8 cellular contexts compared by ENCODE assay signal in the genomic region with DNA sequence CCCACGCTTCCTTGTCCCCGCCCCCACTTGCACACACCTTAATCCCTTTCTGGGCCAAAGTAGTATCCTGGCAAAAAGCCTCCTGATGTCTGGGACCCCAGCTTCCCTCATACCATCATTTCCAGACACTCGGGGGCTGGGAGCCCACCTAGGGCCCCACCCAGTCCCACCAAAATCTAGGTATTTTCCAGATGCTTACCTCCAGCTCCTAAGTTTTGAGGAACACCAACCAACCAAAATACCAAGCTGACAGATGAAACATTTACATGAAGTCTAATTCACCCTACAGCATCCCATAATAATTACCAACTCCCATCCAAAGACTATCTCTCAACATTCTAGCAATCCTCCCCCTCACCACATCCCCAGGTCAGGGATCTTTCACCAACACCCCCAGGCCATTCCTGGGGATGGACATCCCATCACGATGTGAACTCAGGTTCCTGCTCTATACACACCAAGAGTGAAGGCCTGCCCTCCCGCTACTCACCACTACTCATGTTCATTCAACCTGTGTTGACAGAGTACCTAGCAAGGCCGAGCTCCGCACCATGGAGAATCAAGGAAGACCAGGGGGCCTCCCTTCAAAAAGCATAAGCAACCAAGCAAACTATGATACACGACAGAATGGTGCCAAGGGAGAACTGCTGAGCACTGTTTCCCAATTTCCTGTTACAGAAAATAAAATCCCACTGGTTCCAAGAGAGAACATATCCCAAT. TPM values are rescaled to one million over a fixed set of nuclear protein-coding genes. Genes with fewer than 3 reads are reported as not detected.
DNase-seq lines count a peak whose midpoint lies in the region; ATAC-seq and TF ChIP-seq lines count a peak whose summit lies in the region.

No MANE protein-coding gene starts in this region.

- H3K9me3 ChIP-seq in mucosa of descending colon: no peaks in the 10 kb centered on the region

- TF ChIP-seq CTCF in mucosa of descending colon (IDR thresholded peaks at IDR 0.05) (no peak), type B pancreatic cell (conservative IDR thresholded peaks at IDR 0.05) (no peak)

- peaks cover 22% of the 10 kb centered on the region for H3K36me3 Mint-ChIP-seq in activated naive CD4-positive, alpha-beta T cell treated with anti-CD3 and anti-CD28 coated beads, Interleukin-2, amount 10 ng/mL, durations not matched to agents 7 days and 5 days
- H3K36me3 Mint-ChIP-seq in type B pancreatic cell: peaks cover 18% of the 10 kb centered on the region

- peaks cover 38% of the 10 kb centered on the region for H3K4me1 ChIP-seq in mucosa of descending colon (ENCODE audit: low read depth)

- CTCF ChIA-PET in activated naive CD4-positive, alpha-beta T cell treated with anti-CD3 and anti-CD28 coated beads, Interleukin-2, amount 10 ng/mL, durations not matched to agents 7 days and 5 days (lab: Charles Lee): interaction anchor here (1.0 to 1.4 kb wide), 2 partner anchors 22 to 264 kb away, joined by 3 read pairs; partner anchors contain the start of gene SPSB2

- H3K4me3 Mint-ChIP-seq in activated naive CD4-positive, alpha-beta T cell treated with anti-CD3 and anti-CD28 coated beads, Interleukin-2, amount 10 ng/mL, durations not matched to agents 7 days and 5 days: no peak overlapping the region
- H3K4me3 Mint-ChIP-seq in type B pancreatic cell: no peak overlapping the region

- no peak overlapping the region for H3K4me3 ChIP-seq in mucosa of descending colon

- no peaks in the 10 kb centered on the region for H3K36me3 ChIP-seq in mucosa of descending colon (ENCODE audit: low read depth)

- H3K27ac Mint-ChIP-seq in activated naive CD4-positive, alpha-beta T cell treated with anti-CD3 and anti-CD28 coated beads, Interleukin-2, amount 10 ng/mL, durations not matched to agents 7 days and 5 days: no peak overlapping the region
- no peak overlapping the region for H3K27ac Mint-ChIP-seq in type B pancreatic cell

- ATAC-seq in mucosa of descending colon: no peak
- no peak for ATAC-seq in GM21717 (IDR thresholded peaks at IDR 0.05; ENCODE audit: unreplicated experiment)
- ATAC-seq in HG03571 (IDR thresholded peaks at IDR 0.05; ENCODE audit: unreplicated experiment): no peak

- H3K27me3 Mint-ChIP-seq in activated naive CD4-positive, alpha-beta T cell treated with anti-CD3 and anti-CD28 coated beads, Interleukin-2, amount 10 ng/mL, durations not matched to agents 7 days and 5 days: no peaks in the 10 kb centered on the region
- H3K27me3 Mint-ChIP-seq in type B pancreatic cell: no peaks in the 10 kb centered on the region

- peak; percentile 38 for DNase-seq in stimulated activated CD4-positive, alpha-beta T cell treated with anti-CD3 and anti-CD28 coated beads, Interleukin-1b, Interleukin-23, amount 100 ng/mL, for 48 hours
- DNase-seq in stimulated activated CD4-positive, alpha-beta T cell treated with anti-CD3 and anti-CD28 coated beads, Interleukin-12 subunit alpha, Interleukin-12 subunit beta, amount 100 ng/mL, for 4 hours: no peak
- DNase-seq in activated naive CD4-positive, alpha-beta T cell treated with anti-CD3 and anti-CD28 coated beads, Interleukin-2, amount 10 ng/mL, durations not matched to agents 7 days and 5 days: peak; percentile 47
- DNase-seq in mucosa of descending colon (peak in 2 of 3 donors; percentile 80 to 85), posterior vena cava (ENCODE audit: low spot score) (no peak), type B pancreatic cell (ENCODE audit: extremely low spot score, unreplicated experiment) (no peak)

- intact Hi-C loops in mucosa of descending colon (cut with DNase I, micrococcal nuclease): no loop called here
- intact Hi-C loops in posterior vena cava (cut with DNase I): no loop called here

- peaks cover 54% of the 10 kb centered on the region for H3K4me1 Mint-ChIP-seq in activated naive CD4-positive, alpha-beta T cell treated with anti-CD3 and anti-CD28 coated beads, Interleukin-2, amount 10 ng/mL, durations not matched to agents 7 days and 5 days
- peaks cover 31% of the 10 kb centered on the region for H3K4me1 Mint-ChIP-seq in type B pancreatic cell (ENCODE audit: unreplicated experiment)

- H3K9me3 Mint-ChIP-seq in activated naive CD4-positive, alpha-beta T cell treated with anti-CD3 and anti-CD28 coated beads, Interleukin-2, amount 10 ng/mL, durations not matched to agents 7 days and 5 days: no peaks in the 10 kb centered on the region
- no peaks in the 10 kb centered on the region for H3K9me3 Mint-ChIP-seq in type B pancreatic cell

RNA-seq across cellular contexts. Expression of gene CHD4, which starts 1.6 kb away (rescaled TPM):
- 100 to 1,000 TPM; 127 to 243 (median 149) TPM for total RNA-seq in mucosa of descending colon
- 100 to 1,000 TPM; 160 to 169 TPM for total RNA-seq in posterior vena cava
- total RNA-seq in type B pancreatic cell (ENCODE audit: low replicate concordance): 270 and 289 TPM in 2 replicates

RNA-seq across cellular contexts. Expression of gene LPAR5, which starts 27.0 kb away (rescaled TPM):
- total RNA-seq in mucosa of descending colon (10 to 100 TPM; 12.0 to 30.5 (median 22.7) TPM), posterior vena cava (1 to 10 TPM; 2.3 to 3.3 TPM), type B pancreatic cell (ENCODE audit: low replicate concordance) (2.7 and 19.9 TPM in 2 replicates)

RNA-seq across cellular contexts. Expression of gene ACRBP, which starts 38.5 kb away (rescaled TPM):
- total RNA-seq in mucosa of descending colon: 1 to 10 TPM; 1.4 to 3.0 (median 2.2) TPM
- total RNA-seq in posterior vena cava: 1 to 10 TPM; 1.3 to 2.2 TPM
- 3.9 and 7.1 TPM in 2 replicates for total RNA-seq in type B pancreatic cell (ENCODE audit: low replicate concordance)

RNA-seq across cellular contexts. Expression of gene NOP2, which starts 40.7 kb away (rescaled TPM):
- total RNA-seq in mucosa of descending colon (10 to 100 TPM; 26.1 to 32.4 (median 26.6) TPM), posterior vena cava (10 to 100 TPM; 18.6 to 27.1 TPM), type B pancreatic cell (ENCODE audit: low replicate concordance) (60.9 and 106 TPM in 2 replicates)

RNA-seq across cellular contexts. Expression of gene IFFO1, which starts 52.9 kb away (rescaled TPM):
- 10 to 100 TPM in 1 of 3 donors, 1 to 10 TPM in 2; 3.6 to 22.4 (median 8.2) TPM for total RNA-seq in mucosa of descending colon
- 10 to 100 TPM; 26.4 to 33.0 TPM for total RNA-seq in posterior vena cava
- total RNA-seq in type B pancreatic cell (ENCODE audit: low replicate concordance): 9.1 and 17.5 TPM in 2 replicates

Comparison
In these comparisons a context has a peak if more than half of its experiments do, and no peak if none do; other contexts are left out.
1. DNase-seq: peak in stimulated activated CD4-positive, alpha-beta T cell treated with anti-CD3 and anti-CD28 coated beads, Interleukin-1b, Interleukin-23, amount 100 ng/mL, for 48 hours (single experiment), activated naive CD4-positive, alpha-beta T cell treated with anti-CD3 and anti-CD28 coated beads, Interleukin-2, amount 10 ng/mL, durations not matched to agents 7 days and 5 days (single experiment) and mucosa of descending colon (2 of 3); none in stimulated activated CD4-positive, alpha-beta T cell treated with anti-CD3 and anti-CD28 coated beads, Interleukin-12 subunit alpha, Interleukin-12 subunit beta, amount 100 ng/mL, for 4 hours (single experiment), posterior vena cava (single experiment) and type B pancreatic cell (single experiment).